ENCODE assay signal across 1 cellular context in genomic region chr5:93620487-93621339, GRCh38.
TF ChIP-seq lines count a peak whose summit lies in the region.

No MANE protein-coding gene starts in this region.

TF ChIP-seq in HepG2, 621 proteins besides CTCF, POLR2A, EP300 and RAD21 (continued from another document and continues in another):
- no peak for TF ChIP-seq PBX2 (CRISPR knock-in tag; IDR thresholded peaks at IDR 0.05)
- no peak for TF ChIP-seq NFE2L2 (IDR thresholded peaks at IDR 0.05; ENCODE audit: low read length)
- no peak; the same call in 1 of the 2 replicates for TF ChIP-seq PATZ1 (CRISPR knock-in tag; IDR thresholded peaks at IDR 0.05)
- no peak for TF ChIP-seq ZNF503 (CRISPR knock-in tag; IDR thresholded peaks at IDR 0.05)
- TF ChIP-seq HHEX (CRISPR knock-in tag; IDR thresholded peaks at IDR 0.05): no peak
- no peak; the same call in 1 of the 2 replicates for TF ChIP-seq ZNF431 (CRISPR knock-in tag; IDR thresholded peaks at IDR 0.05; ENCODE audit: borderline replicate concordance, low read depth)
- no peak for TF ChIP-seq ZNF143 (CRISPR knock-in tag; IDR thresholded peaks at IDR 0.05)
- no peak for TF ChIP-seq HOMEZ (CRISPR knock-in tag; IDR thresholded peaks at IDR 0.05; ENCODE audit: low read depth)
- no peak for TF ChIP-seq ZFP36 (IDR thresholded peaks at IDR 0.05; ENCODE audit: borderline replicate concordance, low read depth, low read length, partially characterized antibody)
- TF ChIP-seq ZNF615 (CRISPR knock-in tag; IDR thresholded peaks at IDR 0.05; ENCODE audit: borderline replicate concordance): no peak
- TF ChIP-seq ZBTB1 (CRISPR knock-in tag; IDR thresholded peaks at IDR 0.05; ENCODE audit: borderline replicate concordance): no peak
- no peak for TF ChIP-seq ZNF282 (IDR thresholded peaks at IDR 0.05; ENCODE audit: partially characterized antibody)
- TF ChIP-seq ZNF160 (CRISPR knock-in tag; IDR thresholded peaks at IDR 0.05): 0 out of 2 replicates have a peak, but pooled peaks have one; percentile 25
- TF ChIP-seq ZNF382 (CRISPR knock-in tag; IDR thresholded peaks at IDR 0.05; ENCODE audit: borderline replicate concordance): no peak
- TF ChIP-seq XRCC5 (optimal IDR thresholded peaks at IDR 0.05; ENCODE audit: low read length): peak; percentile 91
- no peak for TF ChIP-seq RARA (CRISPR knock-in tag; IDR thresholded peaks at IDR 0.05)
- no peak for TF ChIP-seq FOXP4 (CRISPR knock-in tag; IDR thresholded peaks at IDR 0.05)
- TF ChIP-seq ZUFSP (CRISPR knock-in tag; IDR thresholded peaks at IDR 0.05; ENCODE audit: borderline replicate concordance): no peak
- TF ChIP-seq ZNF670 (CRISPR knock-in tag; IDR thresholded peaks at IDR 0.05; ENCODE audit: borderline replicate concordance): no peak
- TF ChIP-seq TOE1 (CRISPR knock-in tag; IDR thresholded peaks at IDR 0.05): no peak
- no peak for TF ChIP-seq ADNP (CRISPR knock-in tag; IDR thresholded peaks at IDR 0.05)
- TF ChIP-seq CSRNP1 (CRISPR knock-in tag; IDR thresholded peaks at IDR 0.05): no peak
- no peak for TF ChIP-seq NKX3-1 (CRISPR knock-in tag; IDR thresholded peaks at IDR 0.05)
- no peak for TF ChIP-seq ZNF296 (CRISPR knock-in tag; conservative IDR thresholded peaks at IDR 0.05)
- no peak for TF ChIP-seq ATF3 (CRISPR knock-in tag; IDR thresholded peaks at IDR 0.05)
- TF ChIP-seq ZNF34 (CRISPR knock-in tag; IDR thresholded peaks at IDR 0.05; ENCODE audit: borderline replicate concordance): peak; percentile 15; the same call in 1 of the 2 replicates
- TF ChIP-seq MYPOP (CRISPR knock-in tag; IDR thresholded peaks at IDR 0.05): peak; percentile 95
- TF ChIP-seq BCLAF1 (IDR thresholded peaks at IDR 0.05): no peak
- no peak for TF ChIP-seq ZNF652 (CRISPR knock-in tag; IDR thresholded peaks at IDR 0.05; ENCODE audit: borderline replicate concordance, low read depth)
- TF ChIP-seq ZNF331 (CRISPR knock-in tag; IDR thresholded peaks at IDR 0.05): peak; percentile 20; the same call in 1 of the 2 replicates
- TF ChIP-seq ZNF713 (CRISPR knock-in tag; IDR thresholded peaks at IDR 0.05): no peak
- TF ChIP-seq EHMT2 (IDR thresholded peaks at IDR 0.05; ENCODE audit: borderline replicate concordance, low read depth, low read length): no peak
- TF ChIP-seq ZNF547 (CRISPR knock-in tag; IDR thresholded peaks at IDR 0.05): no peak
- TF ChIP-seq SP5 (CRISPR knock-in tag; IDR thresholded peaks at IDR 0.05; ENCODE audit: borderline replicate concordance, low read depth): no peak
- peak; percentile 56 for TF ChIP-seq ZGPAT (CRISPR knock-in tag; IDR thresholded peaks at IDR 0.05)
- no peak for TF ChIP-seq SP140L (CRISPR knock-in tag; IDR thresholded peaks at IDR 0.05; ENCODE audit: borderline replicate concordance)
- TF ChIP-seq SNAPC5 (CRISPR knock-in tag; IDR thresholded peaks at IDR 0.05; ENCODE audit: borderline replicate concordance): no peak
- TF ChIP-seq ZNF510 (CRISPR knock-in tag; IDR thresholded peaks at IDR 0.05; ENCODE audit: low read depth): no peak
- TF ChIP-seq ARNTL (CRISPR knock-in tag; IDR thresholded peaks at IDR 0.05): no peak
- TF ChIP-seq MED1 (CRISPR knock-in tag; IDR thresholded peaks at IDR 0.05): no peak
- TF ChIP-seq BCL3 (CRISPR knock-in tag; IDR thresholded peaks at IDR 0.05): no peak
- no peak for TF ChIP-seq REXO4 (CRISPR knock-in tag; IDR thresholded peaks at IDR 0.05; ENCODE audit: borderline replicate concordance)
- TF ChIP-seq FOSL1 (CRISPR knock-in tag; IDR thresholded peaks at IDR 0.05; ENCODE audit: borderline replicate concordance): no peak
